In genomic region chr11:134973801-134974200, GRCh38 we compare ENCODE assay signal across 3 cellular contexts.
"Had no signal": no experiment of that assay in that cellular context is flagged by ENCODE, and none has a peak within 500 bp of the region (broad histone marks: within the 10 kb centered on the region; RNA-seq: fewer than 3 reads in every experiment).

No MANE protein-coding gene starts in this region.

- H3K4me3 ChIP-seq: GM12878 had no signal

- DNase-seq: GDM1, GF-D8 had no signal

- ATAC-seq: GM12878 had no signal
